Comparison of ENCODE assay signal across 1 cellular context in the genomic region with DNA sequence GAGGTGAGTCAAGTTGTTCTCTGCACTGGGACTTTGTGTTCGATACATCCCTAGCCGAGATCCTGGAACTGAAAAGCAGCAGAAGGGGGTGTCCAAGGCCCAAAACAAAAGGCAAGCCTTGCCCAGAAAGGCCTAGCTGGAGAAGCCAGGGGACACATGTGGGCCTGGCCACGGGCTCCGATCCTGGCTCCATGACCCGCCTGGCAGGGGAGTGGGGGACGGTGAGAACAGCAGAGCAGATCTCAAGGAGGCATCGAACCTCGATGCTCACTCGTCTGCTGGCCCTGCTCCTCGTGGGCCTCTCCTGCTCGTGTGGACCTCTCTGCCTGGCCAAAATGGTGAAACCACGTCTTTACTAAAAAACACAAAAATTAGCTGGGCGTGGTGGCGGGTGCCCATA.
TF ChIP-seq lines count a peak whose summit lies in the region.

No MANE protein-coding gene starts in this region.

TF ChIP-seq in HCT116, 20 proteins besides CTCF, POLR2A, EP300 and RAD21 (continued from another document):
- TF ChIP-seq, protein P1, sequence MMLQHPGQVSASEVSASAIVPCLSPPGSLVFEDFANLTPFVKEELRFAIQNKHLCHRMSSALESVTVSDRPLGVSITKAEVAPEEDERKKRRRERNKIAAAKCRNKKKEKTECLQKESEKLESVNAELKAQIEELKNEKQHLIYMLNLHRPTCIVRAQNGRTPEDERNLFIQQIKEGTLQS (IDR thresholded peaks at IDR 0.05), result no peak
- TF ChIP-seq ELF1 (IDR thresholded peaks at IDR 0.05; ENCODE audit: borderline replicate concordance, low read depth) (no peak), EZH2 (IDR thresholded peaks at IDR 0.05) (no peak), ZNF274 (IDR thresholded peaks at IDR 0.05; ENCODE audit: low read depth, low read length) (no peak), SRF (IDR thresholded peaks at IDR 0.05; ENCODE audit: low read depth) (no peak), EZH2phosphoT487 (IDR thresholded peaks at IDR 0.05; ENCODE audit: borderline replicate concordance) (no peak), FOSL1 (IDR thresholded peaks at IDR 0.05; ENCODE audit: low read depth) (no peak), EGR1 (IDR thresholded peaks at IDR 0.05; ENCODE audit: low read depth) (no peak)
- TF ChIP-seq, protein P2, sequence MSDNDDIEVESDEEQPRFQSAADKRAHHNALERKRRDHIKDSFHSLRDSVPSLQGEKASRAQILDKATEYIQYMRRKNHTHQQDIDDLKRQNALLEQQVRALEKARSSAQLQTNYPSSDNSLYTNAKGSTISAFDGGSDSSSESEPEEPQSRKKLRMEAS (IDR thresholded peaks at IDR 0.05), result no peak
- TF ChIP-seq, protein P3, sequence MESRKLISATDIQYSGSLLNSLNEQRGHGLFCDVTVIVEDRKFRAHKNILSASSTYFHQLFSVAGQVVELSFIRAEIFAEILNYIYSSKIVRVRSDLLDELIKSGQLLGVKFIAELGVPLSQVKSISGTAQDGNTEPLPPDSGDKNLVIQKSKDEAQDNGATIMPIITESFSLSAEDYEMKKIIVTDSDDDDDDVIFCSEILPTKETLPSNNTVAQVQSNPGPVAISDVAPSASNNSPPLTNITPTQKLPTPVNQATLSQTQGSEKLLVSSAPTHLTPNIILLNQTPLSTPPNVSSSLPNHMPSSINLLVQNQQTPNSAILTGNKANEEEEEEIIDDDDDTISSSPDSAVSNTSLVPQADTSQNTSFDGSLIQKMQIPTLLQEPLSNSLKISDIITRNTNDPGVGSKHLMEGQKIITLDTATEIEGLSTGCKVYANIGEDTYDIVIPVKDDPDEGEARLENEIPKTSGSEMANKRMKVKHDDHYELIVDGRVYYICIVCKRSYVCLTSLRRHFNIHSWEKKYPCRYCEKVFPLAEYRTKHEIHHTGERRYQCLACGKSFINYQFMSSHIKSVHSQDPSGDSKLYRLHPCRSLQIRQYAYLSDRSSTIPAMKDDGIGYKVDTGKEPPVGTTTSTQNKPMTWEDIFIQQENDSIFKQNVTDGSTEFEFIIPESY (IDR thresholded peaks at IDR 0.05; ENCODE audit: extremely low read depth, insufficient replicate concordance, low read length), result no peak
